8 cellular contexts compared by ENCODE assay signal in the genomic region with DNA sequence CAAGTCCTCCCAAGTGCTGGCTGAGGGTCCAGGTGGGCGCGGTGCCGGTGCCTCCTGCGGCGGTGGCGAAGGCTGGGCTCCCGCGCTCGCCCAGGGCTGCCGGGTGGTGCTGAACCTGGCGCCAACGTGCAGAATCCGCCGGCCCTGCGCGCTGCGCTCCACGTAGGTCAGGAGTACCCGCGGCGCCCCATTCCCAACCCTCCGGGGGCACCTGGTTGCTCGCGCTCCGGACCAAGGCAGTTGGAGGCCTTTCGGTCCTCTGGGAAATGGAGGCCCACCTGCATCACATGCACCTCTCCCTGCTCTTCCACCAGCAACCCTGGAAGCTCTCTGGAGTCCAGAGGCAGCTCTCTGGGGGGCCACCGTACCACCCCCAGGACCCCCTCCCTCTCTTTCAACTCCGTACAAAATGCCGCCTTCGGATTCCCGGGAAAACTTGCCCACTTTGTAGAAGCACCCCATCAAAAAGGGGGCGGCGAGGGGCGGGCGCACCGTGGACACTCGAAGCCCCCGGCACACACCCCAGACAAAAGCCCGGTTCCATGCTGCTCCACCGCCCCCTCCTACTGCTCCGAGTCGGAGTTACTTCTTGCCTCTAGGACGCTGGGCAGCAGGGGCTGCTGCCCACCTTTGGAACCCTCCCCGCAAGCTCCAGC. TPM values are rescaled to one million over a fixed set of nuclear protein-coding genes. Genes with fewer than 3 reads are reported as not detected.
A peak's percentile ranks its signal among the peaks of the same experiment; 100 is the strongest.
DNase-seq lines count a peak whose midpoint lies in the region; ATAC-seq, FAIRE-seq and TF ChIP-seq lines count a peak whose summit lies in the region.

No MANE protein-coding gene starts in this region.

- H3K36me3 Mint-ChIP-seq in brain = peaks cover 36% of the 10 kb centered on the region

- no peak for TF ChIP-seq CTCF in brain (conservative IDR thresholded peaks at IDR 0.05)
- no peak for TF ChIP-seq CTCF in keratinocyte (optimal IDR thresholded peaks at IDR 0.05 in 1 of 3, IDR thresholded peaks at IDR 0.05 in 1 of 3, conservative IDR thresholded peaks at IDR 0.05 in 1 of 3; ENCODE audit: extremely low read depth in 1 of 3, insufficient read depth in 2 of 3, low read length in 3 of 3)

- H3K4me1 ChIP-seq in keratinocyte (ENCODE audit: control insufficient read depth, extremely low read depth, insufficient read depth, low read length) = peaks cover 9% of the 10 kb centered on the region
- H3K4me1 ChIP-seq in subcutaneous abdominal adipose tissue (ENCODE audit: control insufficient read depth in 5 of 5, insufficient read depth in 5 of 5, low read length in 5 of 5) = peaks cover 0 to 20% (median 17%) of the 10 kb centered on the region in 5 donors

- H3K9ac ChIP-seq in keratinocyte (ENCODE audit: control insufficient read depth, extremely low read depth, insufficient read depth, low read length) (peak overlapping the region; percentile 59), subcutaneous abdominal adipose tissue (ENCODE audit: low read length in 5 of 5) (peak overlapping the region in 2 of 5 donors; percentile 23 to 52)

- no peaks in the 10 kb centered on the region for H3K9me1 ChIP-seq in keratinocyte (ENCODE audit: control insufficient read depth, extremely low read depth, insufficient read depth, low read length)

- in situ Hi-C loops in ACHN (cut with HindIII; ENCODE audit: low pct_ligation_motif_present, low pct_unique_long_range_greater_than_20kb, low sequenced_read_pairs) = no loop called here

- H4K20me1 ChIP-seq in keratinocyte (ENCODE audit: control insufficient read depth, extremely low read depth, insufficient read depth, low read length) = no peaks in the 10 kb centered on the region

- DNase-seq in ACHN (peak; percentile 39), NCI-H1092 treated with DMSO at 0.1 percent for 48 hours (lab: John Stamatoyannopoulos, UW) (peak; percentile 26), keratinocyte (ENCODE audit: low read depth, low spot score) (no peak), dermis blood vessel endothelial cell (no peak)

- H3K79me2 ChIP-seq in keratinocyte (ENCODE audit: control insufficient read depth, insufficient read depth, low read length) = no peaks in the 10 kb centered on the region

- H3K9me3 Mint-ChIP-seq in brain = no peaks in the 10 kb centered on the region

- peaks cover 22% of the 10 kb centered on the region for H3K27me3 Mint-ChIP-seq in brain

- peak; percentile 35 for ATAC-seq in GM19023 (IDR thresholded peaks at IDR 0.05; ENCODE audit: unreplicated experiment)
- no peak for ATAC-seq in HG02623 (IDR thresholded peaks at IDR 0.05; ENCODE audit: unreplicated experiment)

- H3K4me3 Mint-ChIP-seq in brain = peak overlapping the region; percentile 89 to 95 (median 92)

- no peaks in the 10 kb centered on the region for H3K36me3 ChIP-seq in keratinocyte (ENCODE audit: control insufficient read depth in 2 of 2, extremely low read depth in 1 of 2, insufficient read depth in 2 of 2, low read length in 2 of 2)
- H3K36me3 ChIP-seq in subcutaneous abdominal adipose tissue (ENCODE audit: control insufficient read depth in 5 of 5, insufficient read depth in 5 of 5, low read length in 5 of 5) = no peaks in the 10 kb centered on the region

- H3K9me3 ChIP-seq in keratinocyte (ENCODE audit: control insufficient read depth, low read depth, low read length) (no peaks in the 10 kb centered on the region), subcutaneous abdominal adipose tissue (ENCODE audit: control insufficient read depth in 5 of 5, low read length in 5 of 5) (no peaks in the 10 kb centered on the region)

- H3K27me3 ChIP-seq in keratinocyte (ENCODE audit: control insufficient read depth, extremely low read depth, insufficient read depth, low read length) (peaks cover 18% of the 10 kb centered on the region), subcutaneous abdominal adipose tissue (ENCODE audit: control insufficient read depth in 5 of 5, insufficient read depth in 4 of 5, low read length in 5 of 5) (peaks cover 5 to 14% (median 6%) of the 10 kb centered on the region in 5 donors)

- peak overlapping the region; percentile 52 to 80 (median 72) for H3K4me3 ChIP-seq in keratinocyte (ENCODE audit: control insufficient read depth in 2 of 3, extremely low read depth in 1 of 3, insufficient read depth in 2 of 3, low read depth in 1 of 3, low read length in 3 of 3)
- H3K4me3 ChIP-seq in subcutaneous abdominal adipose tissue (ENCODE audit: low read depth in 1 of 5, low read length in 5 of 5) = peak overlapping the region in 4 of 5 donors; percentile 55 to 80 (median 60)

- peak overlapping the region; percentile 88 for H3K4me2 ChIP-seq in keratinocyte (ENCODE audit: control insufficient read depth, extremely low read depth, insufficient read depth, low read depth, low read length)

- FAIRE-seq in keratinocyte (lab: Jason Lieb, UNC) = no peak

- peak overlapping the region; percentile 83 for H2AFZ ChIP-seq in keratinocyte (ENCODE audit: control insufficient read depth, low read length)

- peaks cover 31% of the 10 kb centered on the region for H3K4me1 Mint-ChIP-seq in brain

- peak overlapping the region; percentile 86 to 94 (median 91) for H3K27ac Mint-ChIP-seq in brain

- H3K27ac ChIP-seq in keratinocyte (ENCODE audit: control insufficient read depth, insufficient read depth, low read length) (no peak overlapping the region), subcutaneous abdominal adipose tissue (ENCODE audit: low read depth, low read length) (no peak overlapping the region)

- dilution Hi-C loops in keratinocyte (cut with MboI; ENCODE audit: extremely low pct_ligation_motif_present, low sequenced_read_pairs) = no loop called here

RNA-seq across cellular contexts. Expression of a gene that starts 0.7 kb away (rescaled TPM):
- polyA plus RNA-seq in brain (ENCODE audit: insufficient read depth, low read depth, low replicate concordance) = 3.4 TPM
- polyA plus RNA-seq in keratinocyte = 2.1 to 4.5 TPM (median 2.8 TPM) in 3 replicates
- polyA plus RNA-seq in keratinocyte (2011; ENCODE audit: low read depth) = not detected
- 1.2 and 2.5 TPM in 2 replicates for polyA plus RNA-seq in keratinocyte (2011; cell fraction: cytosol; rRNA removed)
- 3.2 and 4.3 TPM in 2 replicates for polyA plus RNA-seq in keratinocyte (2011; cell fraction: nucleus; rRNA removed)
- 0.11 and 1.4 TPM in 2 replicates for polyA plus RNA-seq in keratinocyte (2012; ENCODE audit: low replicate concordance)
- polyA minus RNA-seq in keratinocyte = 1.1 to 3.5 TPM (median 2.1 TPM) in 3 replicates
- polyA minus RNA-seq in keratinocyte (2011; cell fraction: cytosol; rRNA and poly(A)+ RNA removed) = 1.3 TPM
- polyA minus RNA-seq in keratinocyte (2011; cell fraction: nucleus; rRNA and poly(A)+ RNA removed) = 2.6 and 4.5 TPM in 2 replicates
- under 0.01 and 0.05 TPM in 2 replicates for total RNA-seq in dermis blood vessel endothelial cell

RNA-seq across cellular contexts. Expression of a gene that starts 44.3 kb away (rescaled TPM):
- not detected for polyA plus RNA-seq in brain (ENCODE audit: insufficient read depth, low read depth, low replicate concordance)
- not detected in 3 replicates for polyA plus RNA-seq in keratinocyte
- polyA plus RNA-seq in keratinocyte (2011; ENCODE audit: low read depth) = not detected
- not detected in 2 replicates for polyA plus RNA-seq in keratinocyte (2011; cell fraction: cytosol; rRNA removed)
- not detected in 2 replicates for polyA plus RNA-seq in keratinocyte (2011; cell fraction: nucleus; rRNA removed)
- polyA plus RNA-seq in keratinocyte (2012; ENCODE audit: low replicate concordance) = not detected in 2 replicates
- 0.48 TPM in 1 of 3 replicates, not detected in the others for polyA minus RNA-seq in keratinocyte
- not detected for polyA minus RNA-seq in keratinocyte (2011; cell fraction: cytosol; rRNA and poly(A)+ RNA removed)
- 1.9 TPM in 1 of 2 replicates, not detected in the other for polyA minus RNA-seq in keratinocyte (2011; cell fraction: nucleus; rRNA and poly(A)+ RNA removed)
- total RNA-seq in dermis blood vessel endothelial cell = not detected in 2 replicates

Comparison
In these comparisons a context has a peak if more than half of its experiments do, and no peak if none do; other contexts are left out.
1. DNase-seq: peak in ACHN (single experiment) and NCI-H1092 treated with DMSO at 0.1 percent for 48 hours (single experiment); none in keratinocyte (single experiment) and dermis blood vessel endothelial cell (single experiment).